In the genomic region with DNA sequence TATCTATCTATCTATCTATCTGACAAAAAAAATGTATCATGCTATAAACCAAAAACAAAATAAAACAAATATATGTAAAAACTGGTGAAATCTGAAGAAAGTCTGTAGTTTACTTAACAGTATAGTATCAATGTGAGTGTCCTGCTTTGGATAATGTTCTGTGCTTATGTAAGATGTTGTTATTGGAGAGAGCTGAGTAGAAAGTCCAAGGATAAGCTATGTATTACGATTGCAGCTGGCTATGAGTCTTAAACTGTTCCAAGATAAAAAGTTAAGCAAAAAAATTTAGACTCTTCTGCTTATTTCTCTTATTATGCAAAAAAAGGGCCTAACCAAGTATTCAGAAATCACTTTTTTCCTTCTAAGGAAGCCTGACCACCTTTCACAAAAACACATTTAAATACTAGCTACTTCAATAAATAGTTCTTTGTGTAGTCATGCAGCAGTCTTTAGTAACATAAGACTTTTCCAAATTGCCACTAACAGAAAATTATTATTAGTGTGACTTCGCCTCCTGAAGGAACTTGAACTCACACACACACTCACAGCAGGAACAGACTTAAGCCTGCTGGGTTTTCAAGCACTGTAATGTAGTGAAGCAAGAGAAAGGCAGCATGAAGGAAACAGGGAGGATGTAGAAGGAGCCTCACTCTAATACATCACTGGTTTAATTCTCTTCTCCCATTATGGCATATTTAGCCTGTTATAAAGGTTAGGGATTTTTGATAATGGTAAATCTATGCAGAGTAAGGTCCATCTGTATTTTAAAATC, we compare ENCODE assay signal across 2 cellular contexts.
TF ChIP-seq lines count a peak whose summit lies in the region.

No MANE protein-coding gene starts in this region.

TF ChIP-seq in WTC11, 78 proteins besides CTCF, POLR2A, EP300 and RAD21 (continued from another document and continues in another):
- TF ChIP-seq, protein P1, sequence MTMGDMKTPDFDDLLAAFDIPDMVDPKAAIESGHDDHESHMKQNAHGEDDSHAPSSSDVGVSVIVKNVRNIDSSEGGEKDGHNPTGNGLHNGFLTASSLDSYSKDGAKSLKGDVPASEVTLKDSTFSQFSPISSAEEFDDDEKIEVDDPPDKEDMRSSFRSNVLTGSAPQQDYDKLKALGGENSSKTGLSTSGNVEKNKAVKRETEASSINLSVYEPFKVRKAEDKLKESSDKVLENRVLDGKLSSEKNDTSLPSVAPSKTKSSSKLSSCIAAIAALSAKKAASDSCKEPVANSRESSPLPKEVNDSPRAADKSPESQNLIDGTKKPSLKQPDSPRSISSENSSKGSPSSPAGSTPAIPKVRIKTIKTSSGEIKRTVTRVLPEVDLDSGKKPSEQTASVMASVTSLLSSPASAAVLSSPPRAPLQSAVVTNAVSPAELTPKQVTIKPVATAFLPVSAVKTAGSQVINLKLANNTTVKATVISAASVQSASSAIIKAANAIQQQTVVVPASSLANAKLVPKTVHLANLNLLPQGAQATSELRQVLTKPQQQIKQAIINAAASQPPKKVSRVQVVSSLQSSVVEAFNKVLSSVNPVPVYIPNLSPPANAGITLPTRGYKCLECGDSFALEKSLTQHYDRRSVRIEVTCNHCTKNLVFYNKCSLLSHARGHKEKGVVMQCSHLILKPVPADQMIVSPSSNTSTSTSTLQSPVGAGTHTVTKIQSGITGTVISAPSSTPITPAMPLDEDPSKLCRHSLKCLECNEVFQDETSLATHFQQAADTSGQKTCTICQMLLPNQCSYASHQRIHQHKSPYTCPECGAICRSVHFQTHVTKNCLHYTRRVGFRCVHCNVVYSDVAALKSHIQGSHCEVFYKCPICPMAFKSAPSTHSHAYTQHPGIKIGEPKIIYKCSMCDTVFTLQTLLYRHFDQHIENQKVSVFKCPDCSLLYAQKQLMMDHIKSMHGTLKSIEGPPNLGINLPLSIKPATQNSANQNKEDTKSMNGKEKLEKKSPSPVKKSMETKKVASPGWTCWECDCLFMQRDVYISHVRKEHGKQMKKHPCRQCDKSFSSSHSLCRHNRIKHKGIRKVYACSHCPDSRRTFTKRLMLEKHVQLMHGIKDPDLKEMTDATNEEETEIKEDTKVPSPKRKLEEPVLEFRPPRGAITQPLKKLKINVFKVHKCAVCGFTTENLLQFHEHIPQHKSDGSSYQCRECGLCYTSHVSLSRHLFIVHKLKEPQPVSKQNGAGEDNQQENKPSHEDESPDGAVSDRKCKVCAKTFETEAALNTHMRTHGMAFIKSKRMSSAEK (CRISPR knock-in tag; IDR thresholded peaks at IDR 0.05; ENCODE audit: borderline replicate concordance), result no peak
- TF ChIP-seq ELF4 (CRISPR knock-in tag; IDR thresholded peaks at IDR 0.05; ENCODE audit: low read depth) (no peak), OVOL2 (CRISPR knock-in tag; IDR thresholded peaks at IDR 0.05; ENCODE audit: borderline replicate concordance) (no peak), NFYB (CRISPR knock-in tag; conservative IDR thresholded peaks at IDR 0.05; ENCODE audit: low read depth) (no peak), RORB (CRISPR knock-in tag; IDR thresholded peaks at IDR 0.05) (no peak)
- TF ChIP-seq, protein P2, sequence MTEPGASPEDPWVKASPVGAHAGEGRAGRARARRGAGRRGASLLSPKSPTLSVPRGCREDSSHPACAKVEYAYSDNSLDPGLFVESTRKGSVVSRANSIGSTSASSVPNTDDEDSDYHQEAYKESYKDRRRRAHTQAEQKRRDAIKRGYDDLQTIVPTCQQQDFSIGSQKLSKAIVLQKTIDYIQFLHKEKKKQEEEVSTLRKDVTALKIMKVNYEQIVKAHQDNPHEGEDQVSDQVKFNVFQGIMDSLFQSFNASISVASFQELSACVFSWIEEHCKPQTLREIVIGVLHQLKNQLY (CRISPR knock-in tag; IDR thresholded peaks at IDR 0.05), result no peak
- TF ChIP-seq, protein P3, sequence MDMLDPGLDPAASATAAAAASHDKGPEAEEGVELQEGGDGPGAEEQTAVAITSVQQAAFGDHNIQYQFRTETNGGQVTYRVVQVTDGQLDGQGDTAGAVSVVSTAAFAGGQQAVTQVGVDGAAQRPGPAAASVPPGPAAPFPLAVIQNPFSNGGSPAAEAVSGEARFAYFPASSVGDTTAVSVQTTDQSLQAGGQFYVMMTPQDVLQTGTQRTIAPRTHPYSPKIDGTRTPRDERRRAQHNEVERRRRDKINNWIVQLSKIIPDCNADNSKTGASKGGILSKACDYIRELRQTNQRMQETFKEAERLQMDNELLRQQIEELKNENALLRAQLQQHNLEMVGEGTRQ (CRISPR knock-in tag; IDR thresholded peaks at IDR 0.05), result no peak
- TF ChIP-seq, protein P4, sequence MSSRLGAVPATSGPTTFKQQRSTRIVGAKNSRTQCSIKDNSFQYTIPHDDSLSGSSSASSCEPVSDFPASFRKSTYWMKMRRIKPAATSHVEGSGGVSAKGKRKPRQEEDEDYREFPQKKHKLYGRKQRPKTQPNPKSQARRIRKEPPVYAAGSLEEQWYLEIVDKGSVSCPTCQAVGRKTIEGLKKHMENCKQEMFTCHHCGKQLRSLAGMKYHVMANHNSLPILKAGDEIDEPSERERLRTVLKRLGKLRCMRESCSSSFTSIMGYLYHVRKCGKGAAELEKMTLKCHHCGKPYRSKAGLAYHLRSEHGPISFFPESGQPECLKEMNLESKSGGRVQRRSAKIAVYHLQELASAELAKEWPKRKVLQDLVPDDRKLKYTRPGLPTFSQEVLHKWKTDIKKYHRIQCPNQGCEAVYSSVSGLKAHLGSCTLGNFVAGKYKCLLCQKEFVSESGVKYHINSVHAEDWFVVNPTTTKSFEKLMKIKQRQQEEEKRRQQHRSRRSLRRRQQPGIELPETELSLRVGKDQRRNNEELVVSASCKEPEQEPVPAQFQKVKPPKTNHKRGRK (CRISPR knock-in tag; IDR thresholded peaks at IDR 0.05; ENCODE audit: borderline replicate concordance), result no peak
- TF ChIP-seq, protein P5, sequence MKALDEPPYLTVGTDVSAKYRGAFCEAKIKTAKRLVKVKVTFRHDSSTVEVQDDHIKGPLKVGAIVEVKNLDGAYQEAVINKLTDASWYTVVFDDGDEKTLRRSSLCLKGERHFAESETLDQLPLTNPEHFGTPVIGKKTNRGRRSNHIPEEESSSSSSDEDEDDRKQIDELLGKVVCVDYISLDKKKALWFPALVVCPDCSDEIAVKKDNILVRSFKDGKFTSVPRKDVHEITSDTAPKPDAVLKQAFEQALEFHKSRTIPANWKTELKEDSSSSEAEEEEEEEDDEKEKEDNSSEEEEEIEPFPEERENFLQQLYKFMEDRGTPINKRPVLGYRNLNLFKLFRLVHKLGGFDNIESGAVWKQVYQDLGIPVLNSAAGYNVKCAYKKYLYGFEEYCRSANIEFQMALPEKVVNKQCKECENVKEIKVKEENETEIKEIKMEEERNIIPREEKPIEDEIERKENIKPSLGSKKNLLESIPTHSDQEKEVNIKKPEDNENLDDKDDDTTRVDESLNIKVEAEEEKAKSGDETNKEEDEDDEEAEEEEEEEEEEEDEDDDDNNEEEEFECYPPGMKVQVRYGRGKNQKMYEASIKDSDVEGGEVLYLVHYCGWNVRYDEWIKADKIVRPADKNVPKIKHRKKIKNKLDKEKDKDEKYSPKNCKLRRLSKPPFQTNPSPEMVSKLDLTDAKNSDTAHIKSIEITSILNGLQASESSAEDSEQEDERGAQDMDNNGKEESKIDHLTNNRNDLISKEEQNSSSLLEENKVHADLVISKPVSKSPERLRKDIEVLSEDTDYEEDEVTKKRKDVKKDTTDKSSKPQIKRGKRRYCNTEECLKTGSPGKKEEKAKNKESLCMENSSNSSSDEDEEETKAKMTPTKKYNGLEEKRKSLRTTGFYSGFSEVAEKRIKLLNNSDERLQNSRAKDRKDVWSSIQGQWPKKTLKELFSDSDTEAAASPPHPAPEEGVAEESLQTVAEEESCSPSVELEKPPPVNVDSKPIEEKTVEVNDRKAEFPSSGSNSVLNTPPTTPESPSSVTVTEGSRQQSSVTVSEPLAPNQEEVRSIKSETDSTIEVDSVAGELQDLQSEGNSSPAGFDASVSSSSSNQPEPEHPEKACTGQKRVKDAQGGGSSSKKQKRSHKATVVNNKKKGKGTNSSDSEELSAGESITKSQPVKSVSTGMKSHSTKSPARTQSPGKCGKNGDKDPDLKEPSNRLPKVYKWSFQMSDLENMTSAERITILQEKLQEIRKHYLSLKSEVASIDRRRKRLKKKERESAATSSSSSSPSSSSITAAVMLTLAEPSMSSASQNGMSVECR (CRISPR knock-in tag; IDR thresholded peaks at IDR 0.05; ENCODE audit: borderline replicate concordance), result no peak

TF ChIP-seq in HepG2, 621 proteins besides CTCF, POLR2A, EP300 and RAD21 (continued from another document and continues in another):
- TF ChIP-seq, protein P6, sequence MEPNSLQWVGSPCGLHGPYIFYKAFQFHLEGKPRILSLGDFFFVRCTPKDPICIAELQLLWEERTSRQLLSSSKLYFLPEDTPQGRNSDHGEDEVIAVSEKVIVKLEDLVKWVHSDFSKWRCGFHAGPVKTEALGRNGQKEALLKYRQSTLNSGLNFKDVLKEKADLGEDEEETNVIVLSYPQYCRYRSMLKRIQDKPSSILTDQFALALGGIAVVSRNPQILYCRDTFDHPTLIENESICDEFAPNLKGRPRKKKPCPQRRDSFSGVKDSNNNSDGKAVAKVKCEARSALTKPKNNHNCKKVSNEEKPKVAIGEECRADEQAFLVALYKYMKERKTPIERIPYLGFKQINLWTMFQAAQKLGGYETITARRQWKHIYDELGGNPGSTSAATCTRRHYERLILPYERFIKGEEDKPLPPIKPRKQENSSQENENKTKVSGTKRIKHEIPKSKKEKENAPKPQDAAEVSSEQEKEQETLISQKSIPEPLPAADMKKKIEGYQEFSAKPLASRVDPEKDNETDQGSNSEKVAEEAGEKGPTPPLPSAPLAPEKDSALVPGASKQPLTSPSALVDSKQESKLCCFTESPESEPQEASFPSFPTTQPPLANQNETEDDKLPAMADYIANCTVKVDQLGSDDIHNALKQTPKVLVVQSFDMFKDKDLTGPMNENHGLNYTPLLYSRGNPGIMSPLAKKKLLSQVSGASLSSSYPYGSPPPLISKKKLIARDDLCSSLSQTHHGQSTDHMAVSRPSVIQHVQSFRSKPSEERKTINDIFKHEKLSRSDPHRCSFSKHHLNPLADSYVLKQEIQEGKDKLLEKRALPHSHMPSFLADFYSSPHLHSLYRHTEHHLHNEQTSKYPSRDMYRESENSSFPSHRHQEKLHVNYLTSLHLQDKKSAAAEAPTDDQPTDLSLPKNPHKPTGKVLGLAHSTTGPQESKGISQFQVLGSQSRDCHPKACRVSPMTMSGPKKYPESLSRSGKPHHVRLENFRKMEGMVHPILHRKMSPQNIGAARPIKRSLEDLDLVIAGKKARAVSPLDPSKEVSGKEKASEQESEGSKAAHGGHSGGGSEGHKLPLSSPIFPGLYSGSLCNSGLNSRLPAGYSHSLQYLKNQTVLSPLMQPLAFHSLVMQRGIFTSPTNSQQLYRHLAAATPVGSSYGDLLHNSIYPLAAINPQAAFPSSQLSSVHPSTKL (CRISPR knock-in tag; IDR thresholded peaks at IDR 0.05), result peak; percentile 76
- peak; percentile 54; the same call in 1 of the 2 replicates for TF ChIP-seq HMG20A (CRISPR knock-in tag; IDR thresholded peaks at IDR 0.05; ENCODE audit: borderline replicate concordance)
- TF ChIP-seq, protein P7, sequence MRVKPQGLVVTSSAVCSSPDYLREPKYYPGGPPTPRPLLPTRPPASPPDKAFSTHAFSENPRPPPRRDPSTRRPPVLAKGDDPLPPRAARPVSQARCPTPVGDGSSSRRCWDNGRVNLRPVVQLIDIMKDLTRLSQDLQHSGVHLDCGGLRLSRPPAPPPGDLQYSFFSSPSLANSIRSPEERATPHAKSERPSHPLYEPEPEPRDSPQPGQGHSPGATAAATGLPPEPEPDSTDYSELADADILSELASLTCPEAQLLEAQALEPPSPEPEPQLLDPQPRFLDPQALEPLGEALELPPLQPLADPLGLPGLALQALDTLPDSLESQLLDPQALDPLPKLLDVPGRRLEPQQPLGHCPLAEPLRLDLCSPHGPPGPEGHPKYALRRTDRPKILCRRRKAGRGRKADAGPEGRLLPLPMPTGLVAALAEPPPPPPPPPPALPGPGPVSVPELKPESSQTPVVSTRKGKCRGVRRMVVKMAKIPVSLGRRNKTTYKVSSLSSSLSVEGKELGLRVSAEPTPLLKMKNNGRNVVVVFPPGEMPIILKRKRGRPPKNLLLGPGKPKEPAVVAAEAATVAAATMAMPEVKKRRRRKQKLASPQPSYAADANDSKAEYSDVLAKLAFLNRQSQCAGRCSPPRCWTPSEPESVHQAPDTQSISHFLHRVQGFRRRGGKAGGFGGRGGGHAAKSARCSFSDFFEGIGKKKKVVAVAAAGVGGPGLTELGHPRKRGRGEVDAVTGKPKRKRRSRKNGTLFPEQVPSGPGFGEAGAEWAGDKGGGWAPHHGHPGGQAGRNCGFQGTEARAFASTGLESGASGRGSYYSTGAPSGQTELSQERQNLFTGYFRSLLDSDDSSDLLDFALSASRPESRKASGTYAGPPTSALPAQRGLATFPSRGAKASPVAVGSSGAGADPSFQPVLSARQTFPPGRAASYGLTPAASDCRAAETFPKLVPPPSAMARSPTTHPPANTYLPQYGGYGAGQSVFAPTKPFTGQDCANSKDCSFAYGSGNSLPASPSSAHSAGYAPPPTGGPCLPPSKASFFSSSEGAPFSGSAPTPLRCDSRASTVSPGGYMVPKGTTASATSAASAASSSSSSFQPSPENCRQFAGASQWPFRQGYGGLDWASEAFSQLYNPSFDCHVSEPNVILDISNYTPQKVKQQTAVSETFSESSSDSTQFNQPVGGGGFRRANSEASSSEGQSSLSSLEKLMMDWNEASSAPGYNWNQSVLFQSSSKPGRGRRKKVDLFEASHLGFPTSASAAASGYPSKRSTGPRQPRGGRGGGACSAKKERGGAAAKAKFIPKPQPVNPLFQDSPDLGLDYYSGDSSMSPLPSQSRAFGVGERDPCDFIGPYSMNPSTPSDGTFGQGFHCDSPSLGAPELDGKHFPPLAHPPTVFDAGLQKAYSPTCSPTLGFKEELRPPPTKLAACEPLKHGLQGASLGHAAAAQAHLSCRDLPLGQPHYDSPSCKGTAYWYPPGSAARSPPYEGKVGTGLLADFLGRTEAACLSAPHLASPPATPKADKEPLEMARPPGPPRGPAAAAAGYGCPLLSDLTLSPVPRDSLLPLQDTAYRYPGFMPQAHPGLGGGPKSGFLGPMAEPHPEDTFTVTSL (CRISPR knock-in tag; IDR thresholded peaks at IDR 0.05; ENCODE audit: borderline replicate concordance), result peak; percentile 56; the same call in 1 of the 2 replicates
- TF ChIP-seq KAT8 (CRISPR knock-in tag; IDR thresholded peaks at IDR 0.05), result 0 out of 2 replicates have a peak, but pooled peaks have one; percentile 17
- no peak for TF ChIP-seq RARG (CRISPR knock-in tag; IDR thresholded peaks at IDR 0.05; ENCODE audit: low read depth)
- 0 out of 2 replicates have a peak, but pooled peaks have one; percentile 38 for TF ChIP-seq FOXA3 (CRISPR knock-in tag; IDR thresholded peaks at IDR 0.05)
- TF ChIP-seq SOX5 (CRISPR knock-in tag; IDR thresholded peaks at IDR 0.05; ENCODE audit: borderline replicate concordance), result peak; percentile 50; the same call in 1 of the 2 replicates
- 0 out of 2 replicates have a peak, but pooled peaks have one; percentile 22 for TF ChIP-seq MIXL1 (CRISPR knock-in tag; IDR thresholded peaks at IDR 0.05)
